10 cellular contexts compared by ENCODE assay signal in the genomic region with DNA sequence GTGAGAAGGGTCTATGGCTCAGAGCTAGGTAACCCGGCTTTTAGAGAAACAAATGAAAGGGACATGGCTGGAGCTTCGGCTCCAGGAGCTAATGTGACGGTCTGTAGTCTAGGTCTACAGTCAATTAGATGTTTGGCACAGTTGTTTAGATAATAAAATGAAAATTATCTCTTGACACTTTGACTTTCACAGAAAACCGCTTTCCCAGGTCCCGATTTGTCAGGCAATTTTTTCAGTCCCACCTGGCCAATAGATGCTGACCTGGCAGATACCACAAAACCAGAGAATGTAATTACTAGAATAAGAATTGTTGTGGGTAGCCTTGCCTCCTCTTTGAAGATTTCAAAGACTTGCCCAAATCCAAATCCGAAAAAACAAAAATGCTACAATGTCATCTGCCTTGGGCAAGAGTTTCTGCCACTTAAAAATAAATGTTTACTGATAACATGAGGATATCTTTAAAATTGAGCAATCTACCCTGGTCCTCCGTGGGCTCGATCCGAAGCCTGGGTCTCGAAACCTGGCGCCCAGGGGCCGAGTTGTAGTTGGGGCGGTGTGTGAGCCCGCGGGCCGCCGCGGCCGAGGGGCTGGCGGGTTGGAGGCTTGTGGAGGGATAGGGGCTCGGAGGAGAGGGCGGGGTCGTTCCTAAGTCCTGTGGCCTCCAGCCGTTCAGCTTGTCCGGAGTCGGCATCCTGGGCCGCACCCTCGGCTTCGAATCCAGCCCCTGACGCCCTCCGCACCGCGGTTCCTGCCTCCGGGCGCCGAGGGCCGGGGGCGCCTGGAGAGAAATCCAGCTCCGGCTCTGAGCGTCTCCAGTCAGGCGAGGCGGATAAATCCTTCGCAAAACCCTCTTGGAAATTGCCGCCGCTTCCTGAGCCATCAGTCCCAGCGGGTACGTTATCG. TPM values are rescaled to one million over a fixed set of nuclear protein-coding genes. Genes with fewer than 3 reads are reported as not detected.
A peak's percentile ranks its signal among the peaks of the same experiment; 100 is the strongest.
DNase-seq lines count a peak whose midpoint lies in the region; ATAC-seq and TF ChIP-seq lines count a peak whose summit lies in the region.
"Had no signal": no experiment of that assay in that cellular context is flagged by ENCODE, and none has a peak within 500 bp of the region (broad histone marks: within the 10 kb centered on the region; RNA-seq: fewer than 3 reads in every experiment).

No MANE protein-coding gene starts in this region.

- no peaks in the 10 kb centered on the region for H3K36me3 ChIP-seq in BLaER1 treated with 17β-estradiol and CSF1 and Interleukin-3, amounts not matched to agents 10 nM and 100 nM
- H3K36me3 ChIP-seq in H7 (replicated peaks; ENCODE audit: control insufficient read depth, insufficient read depth, low read length), result no peaks in the 10 kb centered on the region
- no peaks in the 10 kb centered on the region for H3K36me3 ChIP-seq in mammary epithelial cell (ENCODE audit: insufficient read depth, low read length)

- intact Hi-C loops in mammary epithelial cell (cut with micrococcal nuclease), result no loop called here

- H3K4me2 ChIP-seq in BLaER1 treated with 17β-estradiol and CSF1 and Interleukin-3, amounts not matched to agents 10 nM and 100 nM, result peak overlapping the region; percentile 38 to 92 (median 65)
- H3K4me2 ChIP-seq in mammary epithelial cell (ENCODE audit: insufficient read depth, low read depth, low read length), result peak overlapping the region; percentile 25

- H3K9ac ChIP-seq in BLaER1 treated with 17β-estradiol and CSF1 and Interleukin-3, amounts not matched to agents 10 nM and 100 nM, result no peak overlapping the region
- no peak overlapping the region for H3K9ac ChIP-seq in mammary epithelial cell (ENCODE audit: insufficient read depth, low read length)

- no peak for ATAC-seq in natural killer cell treated with Interleukin-12 subunit alpha and Interleukin-12 subunit beta and Interleukin-15 and Interleukin-18, amount 100 ng/mL, for 72 hours
- no peak for ATAC-seq in HG03135 (IDR thresholded peaks at IDR 0.05; ENCODE audit: unreplicated experiment)

- TF ChIP-seq CTCF in mammary epithelial cell (conservative IDR thresholded peaks at IDR 0.05 in 1 of 2, IDR thresholded peaks at IDR 0.05 in 1 of 2; ENCODE audit: extremely low read depth in 1 of 2, insufficient read depth in 1 of 2, low read depth in 1 of 2, low read length in 2 of 2), result no peak

- H3K4me3 Mint-ChIP-seq in natural killer cell treated with Interleukin-12 subunit alpha and Interleukin-12 subunit beta and Interleukin-15 and Interleukin-18, amount 100 ng/mL, for 72 hours, result peak overlapping the region; percentile 36

- DNase-seq in H7 (peak; percentile 86), mammary epithelial cell (no peak), GF-D8 (lab: John Stamatoyannopoulos, UW) (no peak), cerebellum (ENCODE audit: low spot score) (no peak), H4 (ENCODE audit: low spot score) (no peak)
- DNase-seq in natural killer cell treated with Interleukin-12 subunit alpha and Interleukin-12 subunit beta and Interleukin-15 and Interleukin-18, amount 100 ng/mL, for 72 hours (ENCODE audit: low spot score), result no peak

- H3K4me1 Mint-ChIP-seq in natural killer cell treated with Interleukin-12 subunit alpha and Interleukin-12 subunit beta and Interleukin-15 and Interleukin-18, amount 100 ng/mL, for 72 hours (ENCODE audit: low read depth in 2 of 2), result peaks cover 8 to 18% of the 10 kb centered on the region in 2 donors

- no peaks in the 10 kb centered on the region for H3K36me3 Mint-ChIP-seq in natural killer cell treated with Interleukin-12 subunit alpha and Interleukin-12 subunit beta and Interleukin-15 and Interleukin-18, amount 100 ng/mL, for 72 hours
- H3K36me3 Mint-ChIP-seq: memory B cell had no signal

- no peak overlapping the region for H2AFZ ChIP-seq in mammary epithelial cell (ENCODE audit: low read depth, low read length)

- H3K4me3 ChIP-seq in BLaER1 treated with 17β-estradiol and CSF1 and Interleukin-3, amounts not matched to agents 10 nM and 100 nM, result peak overlapping the region; percentile 13 to 55 (median 38); a peak in 14 of 20 replicates
- peak overlapping the region; percentile 20; the same call in 1 of the 2 replicates for H3K4me3 ChIP-seq in H7 (ENCODE audit: insufficient read depth, low read depth, low read length)
- H3K4me3 ChIP-seq in mammary epithelial cell (replicated peaks in 1 of 3; ENCODE audit: insufficient read depth in 1 of 3, low read depth in 2 of 3, low read length in 3 of 3), result no peak overlapping the region

- CTCF ChIA-PET in mammary epithelial cell (lab: Charles Lee; ENCODE audit: low non-redundant PET), result no interaction called here

- peaks cover 10 to 100% (median 93%) of the 10 kb centered on the region in 11 experiments; a peak in 20 of 22 replicates for H4K20me1 ChIP-seq in BLaER1 treated with 17β-estradiol and CSF1 and Interleukin-3, amounts not matched to agents 10 nM and 100 nM
- H4K20me1 ChIP-seq in mammary epithelial cell (ENCODE audit: insufficient read depth, low read length), result peaks cover 2% of the 10 kb centered on the region

- peaks cover 100% of the 10 kb centered on the region in 11 experiments for H3K27me3 ChIP-seq in BLaER1 treated with 17β-estradiol and CSF1 and Interleukin-3, amounts not matched to agents 10 nM and 100 nM
- H3K27me3 ChIP-seq in H7 (ENCODE audit: control insufficient read depth, insufficient read depth, low read length) (peaks cover 98% of the 10 kb centered on the region), mammary epithelial cell (ENCODE audit: insufficient read depth, low read length) (peaks cover 89% of the 10 kb centered on the region)

- in situ Hi-C loops in mammary epithelial cell (cut with MboI; ENCODE audit: low sequenced_read_pairs in 2 of 2), result no loop called here

- no peak overlapping the region for H3K27ac ChIP-seq in BLaER1 treated with 17β-estradiol and CSF1 and Interleukin-3, amounts not matched to agents 10 nM and 100 nM
- no peak overlapping the region for H3K27ac ChIP-seq in mammary epithelial cell (ENCODE audit: insufficient read depth, low read depth, low read length)

- H3K4me1 ChIP-seq in BLaER1 treated with 17β-estradiol and CSF1 and Interleukin-3, amounts not matched to agents 10 nM and 100 nM, result peaks cover 50 to 62% (median 55%) of the 10 kb centered on the region in 10 experiments
- peaks cover 42% of the 10 kb centered on the region for H3K4me1 ChIP-seq in mammary epithelial cell (ENCODE audit: insufficient read depth, low read length)

- 10% methylated on average over 18 of the region's 48 CpGs for WGBS in mammary epithelial cell (ENCODE audit: low coverage, missing lambda C conversion rate)

- H3K27ac Mint-ChIP-seq in natural killer cell treated with Interleukin-12 subunit alpha and Interleukin-12 subunit beta and Interleukin-15 and Interleukin-18, amount 100 ng/mL, for 72 hours, result no peak overlapping the region

- dilution Hi-C loops in mammary epithelial cell (cut with HindIII; ENCODE audit: low sequenced_read_pairs), result loop anchor here (5.0 kb wide), 1 partner anchor 103 kb away; no protein-coding TSS in a partner anchor

- no TSS peak for BruUV-seq in mammary epithelial cell (replicated peaks; lab: Mats Ljungman, UMichigan)

- no peaks in the 10 kb centered on the region for H3K9me3 Mint-ChIP-seq in natural killer cell treated with Interleukin-12 subunit alpha and Interleukin-12 subunit beta and Interleukin-15 and Interleukin-18, amount 100 ng/mL, for 72 hours
- H3K9me3 Mint-ChIP-seq: memory B cell had no signal

- no peaks in the 10 kb centered on the region for H3K79me2 ChIP-seq in mammary epithelial cell (ENCODE audit: insufficient read depth, low read length)

- H3K27me3 Mint-ChIP-seq in natural killer cell treated with Interleukin-12 subunit alpha and Interleukin-12 subunit beta and Interleukin-15 and Interleukin-18, amount 100 ng/mL, for 72 hours, result peaks cover 36 to 38% of the 10 kb centered on the region in 2 donors

- peaks cover 0 to 8% (median 0%) of the 10 kb centered on the region in 11 experiments; a peak in 1 of 22 replicates for H3K9me3 ChIP-seq in BLaER1 treated with 17β-estradiol and CSF1 and Interleukin-3, amounts not matched to agents 10 nM and 100 nM (replicated peaks in 1 of 11)
- peaks cover 14% of the 10 kb centered on the region for H3K9me3 ChIP-seq in mammary epithelial cell (replicated peaks; ENCODE audit: insufficient read depth, low read length)

RNA-seq across cellular contexts. Expression of a gene that starts 2.3 kb away (rescaled TPM):
- total RNA-seq in H7 (2014; rRNA removed; shearing (Covaris generic)), result 0.28 and 1.6 TPM in 2 replicates
- total RNA-seq in mammary epithelial cell (not detected), cerebellum (not detected)
- not detected for polyA plus RNA-seq in mammary epithelial cell
- 0.31 TPM for polyA minus RNA-seq in mammary epithelial cell
- total RNA-seq in natural killer cell treated with Interleukin-12 subunit alpha and Interleukin-12 subunit beta and Interleukin-15 and Interleukin-18, amount 100 ng/mL, for 72 hours, result not detected
- not detected in 2 replicates for total RNA-seq in H4 (2014; rRNA removed; shearing (Covaris generic))
- total RNA-seq: dermis microvascular lymphatic vessel endothelial cell had no signal

RNA-seq across cellular contexts. Expression of a gene that starts 32.5 kb away (rescaled TPM):
- 3.7 and 8.0 TPM in 2 replicates for total RNA-seq in H7 (2014; rRNA removed; shearing (Covaris generic))
- total RNA-seq in mammary epithelial cell (10 to 100 TPM; 24.5 to 25.1 TPM), cerebellum (0.82 TPM)
- polyA plus RNA-seq in mammary epithelial cell, result 37.1 TPM
- polyA minus RNA-seq in mammary epithelial cell, result 18.6 TPM
- total RNA-seq in natural killer cell treated with Interleukin-12 subunit alpha and Interleukin-12 subunit beta and Interleukin-15 and Interleukin-18, amount 100 ng/mL, for 72 hours, result 10 to 100 TPM in 1 of 2 donors, 1 to 10 TPM in 1; 3.4 to 10.2 TPM
- total RNA-seq in H4 (2014; rRNA removed; shearing (Covaris generic)), result 47.6 and 52.5 TPM in 2 replicates

Comparison
In these comparisons a context has a peak if more than half of its experiments do, and no peak if none do; other contexts are left out.
1. H3K4me3 ChIP-seq: peak in BLaER1 treated with 17β-estradiol and CSF1 and Interleukin-3, amounts not matched to agents 10 nM and 100 nM (10 of 10) and H7 (single experiment); none in mammary epithelial cell (0 of 3).